Comparison of ENCODE assay signal across 8 cellular contexts in the genomic region with DNA sequence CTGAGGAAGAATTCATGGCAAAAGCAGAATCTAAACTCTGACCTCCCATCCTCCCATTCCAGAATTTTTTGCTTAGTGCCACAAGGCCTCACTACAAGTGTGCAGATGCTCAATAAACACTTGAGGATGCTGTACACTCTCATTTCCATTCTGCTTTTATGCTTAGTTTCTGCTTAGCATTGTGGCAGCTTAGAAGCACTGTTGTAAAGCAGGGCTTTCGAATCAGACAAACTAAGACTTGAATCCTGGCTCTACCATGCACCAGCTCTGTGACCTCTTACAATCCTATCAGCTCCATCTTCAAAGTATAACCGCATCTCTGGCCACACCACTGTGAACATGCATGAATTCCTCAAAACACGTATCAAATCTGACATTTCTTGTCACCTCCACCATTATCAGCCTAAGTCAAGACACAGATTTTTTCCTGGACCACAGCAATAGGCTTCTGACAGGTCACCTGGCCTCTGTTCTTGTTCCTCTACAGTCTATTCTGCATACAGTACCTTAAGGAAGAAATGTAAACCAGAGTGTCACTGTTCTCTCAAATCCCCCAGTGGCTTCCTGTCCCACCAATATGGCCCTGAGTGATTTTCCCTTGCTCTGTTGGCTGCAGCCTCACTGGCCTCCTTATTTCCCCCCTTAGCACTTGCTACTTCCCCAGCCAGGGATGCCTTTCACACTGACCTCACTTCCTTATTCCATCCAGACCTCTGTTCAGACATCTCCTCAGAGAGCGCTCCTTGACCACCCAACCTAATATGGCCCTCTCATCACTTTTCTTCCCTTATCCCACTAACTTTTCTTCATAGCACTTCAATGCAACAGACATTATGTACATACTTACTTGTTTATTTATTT. TPM values are rescaled to one million over a fixed set of nuclear protein-coding genes. Genes with fewer than 3 reads are reported as not detected.
DNase-seq lines count a peak whose midpoint lies in the region; ATAC-seq and TF ChIP-seq lines count a peak whose summit lies in the region.

No MANE protein-coding gene starts in this region.

- H3K27me3 ChIP-seq in gastroesophageal sphincter (no peaks in the 10 kb centered on the region), sigmoid colon (no peaks in the 10 kb centered on the region)

- WGBS in gastroesophageal sphincter (ENCODE audit: low coverage in 1 of 2), 2 donors = 72 to 77% methylated on average over 4 of the region's 4 CpGs
- WGBS in sigmoid colon, 2 donors = 88 to 90% methylated on average over 4 of the region's 4 CpGs

- peaks cover 0 to 10% (median 0%) of the 10 kb centered on the region in 3 donors for H3K4me1 ChIP-seq in gastroesophageal sphincter
- peaks cover 0 to 8% (median 3%) of the 10 kb centered on the region in 4 donors for H3K4me1 ChIP-seq in sigmoid colon

- no peaks in the 10 kb centered on the region for H3K9me3 ChIP-seq in gastroesophageal sphincter
- no peaks in the 10 kb centered on the region for H3K9me3 ChIP-seq in sigmoid colon

- intact Hi-C loops in sigmoid colon (cut with DNase I) = no loop called here

- no peaks in the 10 kb centered on the region for H3K36me3 ChIP-seq in gastroesophageal sphincter
- no peaks in the 10 kb centered on the region for H3K36me3 ChIP-seq in sigmoid colon

- no peak for TF ChIP-seq EP300 in gastroesophageal sphincter (IDR thresholded peaks at IDR 0.05)
- TF ChIP-seq EP300 in sigmoid colon (IDR thresholded peaks at IDR 0.05) = no peak

- peak; percentile 65 for TF ChIP-seq CTCF in C4-2B (conservative IDR thresholded peaks at IDR 0.05)
- no peak for TF ChIP-seq CTCF in gastroesophageal sphincter (IDR thresholded peaks at IDR 0.05)
- TF ChIP-seq CTCF in sigmoid colon (IDR thresholded peaks at IDR 0.05) = peak in 1 of 4 experiments; percentile 4

- DNase-seq in NOMO-1 (lab: John Stamatoyannopoulos, UW; ENCODE audit: unreplicated experiment in 2 of 2) = peak; percentile 31 to 54
- no peak for DNase-seq in NCI-H2227 treated with DMSO at 0.1 percent for 48 hours (lab: John Stamatoyannopoulos, UW)
- DNase-seq in sigmoid colon = no peak
- no peak for DNase-seq in DMS153 (lab: John Stamatoyannopoulos, UW)

- H3K4me3 ChIP-seq in gastroesophageal sphincter = no peak overlapping the region
- H3K4me3 ChIP-seq in sigmoid colon = no peak overlapping the region

- H3K27ac ChIP-seq in C4-2B = no peak overlapping the region
- H3K27ac ChIP-seq in gastroesophageal sphincter = peak overlapping the region in 1 of 4 donors; percentile 38
- peak overlapping the region in 2 of 4 donors; percentile 9 to 13 for H3K27ac ChIP-seq in sigmoid colon

- ATAC-seq in GM21447 (IDR thresholded peaks at IDR 0.05; ENCODE audit: unreplicated experiment) = peak; percentile 31
- peak; percentile 16 for ATAC-seq in gastroesophageal sphincter
- no peak for ATAC-seq in HG03457 (IDR thresholded peaks at IDR 0.05; ENCODE audit: unreplicated experiment)

- no peak for TF ChIP-seq POLR2A in gastroesophageal sphincter (IDR thresholded peaks at IDR 0.05)
- no peak for TF ChIP-seq POLR2A in sigmoid colon (IDR thresholded peaks at IDR 0.05)

RNA-seq across cellular contexts. Expression of a gene that starts 8.1 kb away (rescaled TPM):
- total RNA-seq in gastroesophageal sphincter = 100 to 1,000 TPM in 1 of 4 donors, 10 to 100 TPM in 3; 45.2 to 113 (median 83.9) TPM
- total RNA-seq in sigmoid colon = 10 to 100 TPM; 56.4 to 85.9 (median 70.3) TPM
- 10 to 100 TPM in 1 of 3 donors, 1 to 10 TPM in 2; 3.0 to 12.6 (median 4.6) TPM for polyA plus RNA-seq in sigmoid colon

RNA-seq across cellular contexts. Expression of a gene that starts 32.6 kb away (rescaled TPM):
- 10 to 100 TPM; 41.9 to 69.0 (median 45.3) TPM for total RNA-seq in gastroesophageal sphincter
- total RNA-seq in sigmoid colon = 10 to 100 TPM; 23.9 to 33.2 (median 28.1) TPM
- polyA plus RNA-seq in sigmoid colon = 10 to 100 TPM; 11.8 to 23.4 (median 22.2) TPM

Comparison
In these comparisons a context has a peak if more than half of its experiments do, and no peak if none do; other contexts are left out.
1. DNase-seq: peak in NOMO-1 (2 of 2); none in NCI-H2227 treated with DMSO at 0.1 percent for 48 hours (single experiment), sigmoid colon (single experiment) and DMS153 (single experiment).